In the genomic region with DNA sequence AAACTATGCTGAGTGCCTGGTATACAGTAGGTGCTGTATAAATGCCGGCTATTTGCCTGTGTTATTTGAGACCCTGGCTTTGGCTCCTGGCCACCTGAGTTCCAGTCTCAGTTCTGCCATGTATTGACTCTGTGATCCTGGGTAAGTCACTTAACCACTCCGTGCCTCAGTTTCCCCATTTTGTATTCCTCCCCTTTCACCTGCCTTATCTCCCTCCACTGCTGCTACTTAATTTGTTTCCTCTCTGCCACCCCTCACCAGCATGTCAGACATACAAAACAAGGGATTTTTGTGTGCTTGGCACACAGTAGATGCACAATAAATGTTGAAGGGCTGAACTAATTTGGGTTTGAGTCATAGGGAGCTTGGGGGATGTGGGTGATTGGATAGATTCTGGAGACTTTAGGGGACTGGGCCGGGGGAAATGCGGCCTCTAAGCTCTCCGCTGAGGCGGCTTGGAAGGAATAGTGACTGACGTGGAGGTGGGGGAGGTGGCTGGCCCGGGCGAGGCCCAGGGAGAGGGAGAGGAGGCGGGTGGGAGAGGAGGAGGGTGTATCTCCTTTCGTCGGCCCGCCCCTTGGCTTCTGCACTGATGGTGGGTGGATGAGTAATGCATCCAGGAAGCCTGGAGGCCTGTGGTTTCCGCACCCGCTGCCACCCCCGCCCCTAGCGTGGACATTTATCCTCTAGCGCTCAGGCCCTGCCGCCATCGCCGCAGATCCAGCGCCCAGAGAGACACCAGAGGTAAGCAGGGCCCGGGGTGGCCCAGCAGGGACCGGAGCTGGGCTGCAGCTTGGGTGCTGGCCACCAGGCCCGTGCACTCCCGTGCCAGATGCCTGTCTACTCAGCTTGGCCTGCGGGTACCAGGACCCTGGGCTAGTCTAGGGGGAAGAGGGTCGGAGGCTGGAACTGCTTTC, we compare ENCODE assay signal across 8 cellular contexts. TPM values are rescaled to one million over a fixed set of nuclear protein-coding genes. Genes with fewer than 3 reads are reported as not detected.
DNase-seq lines count a peak whose midpoint lies in the region; ATAC-seq and TF ChIP-seq lines count a peak whose summit lies in the region.

A gene (plus strand): TSS at position 706 of the 917 bp plus-strand sequence. CDS start 980 bp downstream, outside the sequence.

- peak within 1 kb of the TSS; percentile 76 for H3K4me3 ChIP-seq in AG04449 (ENCODE audit: low read depth, low read length)

- no peaks in the 10 kb centered on the region for H3K27me3 Mint-ChIP-seq in activated T-helper 2 cell treated with anti-CD3 and anti-CD28 coated beads, Interferon-gamma antibody, Interleukin-2, Interleukin-4, amounts not matched to agents 10 μg/mL and 5 μg/mL and 100 μg/mL, durations not matched to agents 14 hours and 24 hours and 36 hours (ENCODE audit: low read depth)
- H3K27me3 Mint-ChIP-seq in natural killer cell treated with Interleukin-12 subunit alpha and Interleukin-12 subunit beta and Interleukin-15 and Interleukin-18, amount 100 ng/mL, for 72 hours = peaks cover 6 to 27% of the 10 kb centered on the region in 2 donors

- peak; percentile 83 for ATAC-seq in HG03354 (IDR thresholded peaks at IDR 0.05; ENCODE audit: poor library complexity, severe bottlenecking, unreplicated experiment)
- ATAC-seq in natural killer cell treated with Interleukin-12 subunit alpha and Interleukin-12 subunit beta and Interleukin-15 and Interleukin-18, amount 100 ng/mL, for 72 hours = peak; percentile 96 to 97

- CTCF ChIA-PET in AG04449 (lab: Yijun Ruan, JAX) = interaction anchor here (1.1 kb wide), 1 partner anchor 63 kb away, joined by 4 read pairs; no protein-coding TSS in a partner anchor

- TF ChIP-seq CTCF in AG04449 (IDR thresholded peaks at IDR 0.05; ENCODE audit: insufficient read depth, low read length, missing control alignments) = no peak

- H3K9me3 Mint-ChIP-seq in activated T-helper 2 cell treated with anti-CD3 and anti-CD28 coated beads, Interferon-gamma antibody, Interleukin-2, Interleukin-4, amounts not matched to agents 10 μg/mL and 5 μg/mL and 100 μg/mL, durations not matched to agents 14 hours and 24 hours and 36 hours = no peaks in the 10 kb centered on the region
- no peaks in the 10 kb centered on the region for H3K9me3 Mint-ChIP-seq in natural killer cell treated with Interleukin-12 subunit alpha and Interleukin-12 subunit beta and Interleukin-15 and Interleukin-18, amount 100 ng/mL, for 72 hours

- H3K27ac Mint-ChIP-seq in activated T-helper 2 cell treated with anti-CD3 and anti-CD28 coated beads, Interferon-gamma antibody, Interleukin-2, Interleukin-4, amounts not matched to agents 10 μg/mL and 5 μg/mL and 100 μg/mL, durations not matched to agents 14 hours and 24 hours and 36 hours = peak within 1 kb of the TSS; percentile 56
- H3K27ac Mint-ChIP-seq in natural killer cell treated with Interleukin-12 subunit alpha and Interleukin-12 subunit beta and Interleukin-15 and Interleukin-18, amount 100 ng/mL, for 72 hours = peak within 1 kb of the TSS; percentile 61 to 73

- H3K4me1 Mint-ChIP-seq in activated T-helper 2 cell treated with anti-CD3 and anti-CD28 coated beads, Interferon-gamma antibody, Interleukin-2, Interleukin-4, amounts not matched to agents 10 μg/mL and 5 μg/mL and 100 μg/mL, durations not matched to agents 14 hours and 24 hours and 36 hours (ENCODE audit: low read depth) = peaks cover 34% of the 10 kb centered on the region
- peaks cover 34 to 37% of the 10 kb centered on the region in 2 donors for H3K4me1 Mint-ChIP-seq in natural killer cell treated with Interleukin-12 subunit alpha and Interleukin-12 subunit beta and Interleukin-15 and Interleukin-18, amount 100 ng/mL, for 72 hours (ENCODE audit: low read depth in 2 of 2)

- TF ChIP-seq POLR2A in GM19099 (IDR thresholded peaks at IDR 0.05; ENCODE audit: extremely low read depth, insufficient read length, low read depth) = peak; percentile 44

- H3K4me3 Mint-ChIP-seq in activated T-helper 2 cell treated with anti-CD3 and anti-CD28 coated beads, Interferon-gamma antibody, Interleukin-2, Interleukin-4, amounts not matched to agents 10 μg/mL and 5 μg/mL and 100 μg/mL, durations not matched to agents 14 hours and 24 hours and 36 hours (ENCODE audit: low read depth) = peak within 1 kb of the TSS; percentile 64
- H3K4me3 Mint-ChIP-seq in natural killer cell treated with Interleukin-12 subunit alpha and Interleukin-12 subunit beta and Interleukin-15 and Interleukin-18, amount 100 ng/mL, for 72 hours = peak within 1 kb of the TSS; percentile 58

- H3K36me3 Mint-ChIP-seq in activated T-helper 2 cell treated with anti-CD3 and anti-CD28 coated beads, Interferon-gamma antibody, Interleukin-2, Interleukin-4, amounts not matched to agents 10 μg/mL and 5 μg/mL and 100 μg/mL, durations not matched to agents 14 hours and 24 hours and 36 hours (ENCODE audit: low read depth) = peaks cover 10% of the 10 kb centered on the region
- no peaks in the 10 kb centered on the region for H3K36me3 Mint-ChIP-seq in natural killer cell treated with Interleukin-12 subunit alpha and Interleukin-12 subunit beta and Interleukin-15 and Interleukin-18, amount 100 ng/mL, for 72 hours

- DNase-seq in AG04449 (ENCODE audit: low read depth, low spot score) (peak; percentile 52), RPMI7951 (ENCODE audit: low read depth) (peak; percentile 96), fibroblast of peridontal ligament (ENCODE audit: extremely low read depth) (peak; percentile 87)
- peak; percentile 78 for DNase-seq in activated T-helper 2 cell treated with anti-CD3 and anti-CD28 coated beads, Interferon-gamma antibody, Interleukin-2, Interleukin-4, amounts not matched to agents 10 μg/mL and 5 μg/mL and 100 μg/mL, durations not matched to agents 14 hours and 24 hours and 36 hours (ENCODE audit: low spot score)
- DNase-seq in natural killer cell treated with Interleukin-12 subunit alpha and Interleukin-12 subunit beta and Interleukin-15 and Interleukin-18, amount 100 ng/mL, for 72 hours (ENCODE audit: low spot score) = peak; percentile 91
- DNase-seq in stimulated activated naive CD4-positive, alpha-beta T cell treated with Interleukin-2 at 50 U/mL for 16 hours (lab: John Stamatoyannopoulos, UW) = peak; percentile 82

- POLR2A ChIA-PET in AG04449 (lab: Yijun Ruan, JAX) = interaction anchor here (0.6 to 1.7 kb wide), 4 partner anchors 8 to 173 kb away, joined by 3 to 5 read pairs (median 4); no protein-coding TSS in a partner anchor

- intact Hi-C loops in activated T-helper 2 cell treated with anti-CD3 and anti-CD28 coated beads, Interferon-gamma antibody, Interleukin-2, Interleukin-4, amounts not matched to agents 10 μg/mL and 5 μg/mL and 100 μg/mL, durations not matched to agents 14 hours and 24 hours and 36 hours (cut with micrococcal nuclease) = loop anchor here (2.0 kb wide), 3 partner anchors 21 to 81 kb away; a partner anchor contains a TSS

RNA-seq across cellular contexts. Expression of the gene that starts here (rescaled TPM):
- total RNA-seq in RPMI7951 (2014; rRNA removed; shearing (Covaris generic)) = 737 and 969 TPM in 2 replicates
- 76.5 and 77.1 TPM in 2 replicates for total RNA-seq in activated T-helper 2 cell treated with anti-CD3 and anti-CD28 coated beads, Interferon-gamma antibody, Interleukin-2, Interleukin-4, amounts not matched to agents 10 μg/mL and 5 μg/mL and 100 μg/mL, durations not matched to agents 14 hours and 24 hours and 36 hours
- 10 to 100 TPM in 1 of 2 donors, 1 to 10 TPM in 1; 9.1 to 12.5 TPM for total RNA-seq in natural killer cell treated with Interleukin-12 subunit alpha and Interleukin-12 subunit beta and Interleukin-15 and Interleukin-18, amount 100 ng/mL, for 72 hours

Comparison
In these comparisons a context has a peak if more than half of its experiments do, and no peak if none do; other contexts are left out.
1. Peak in every context shown above with its lines: DNase-seq, ATAC-seq and H3K4me3 ChIP-seq.